Comparison of ENCODE assay signal across 8 cellular contexts in the genomic region with DNA sequence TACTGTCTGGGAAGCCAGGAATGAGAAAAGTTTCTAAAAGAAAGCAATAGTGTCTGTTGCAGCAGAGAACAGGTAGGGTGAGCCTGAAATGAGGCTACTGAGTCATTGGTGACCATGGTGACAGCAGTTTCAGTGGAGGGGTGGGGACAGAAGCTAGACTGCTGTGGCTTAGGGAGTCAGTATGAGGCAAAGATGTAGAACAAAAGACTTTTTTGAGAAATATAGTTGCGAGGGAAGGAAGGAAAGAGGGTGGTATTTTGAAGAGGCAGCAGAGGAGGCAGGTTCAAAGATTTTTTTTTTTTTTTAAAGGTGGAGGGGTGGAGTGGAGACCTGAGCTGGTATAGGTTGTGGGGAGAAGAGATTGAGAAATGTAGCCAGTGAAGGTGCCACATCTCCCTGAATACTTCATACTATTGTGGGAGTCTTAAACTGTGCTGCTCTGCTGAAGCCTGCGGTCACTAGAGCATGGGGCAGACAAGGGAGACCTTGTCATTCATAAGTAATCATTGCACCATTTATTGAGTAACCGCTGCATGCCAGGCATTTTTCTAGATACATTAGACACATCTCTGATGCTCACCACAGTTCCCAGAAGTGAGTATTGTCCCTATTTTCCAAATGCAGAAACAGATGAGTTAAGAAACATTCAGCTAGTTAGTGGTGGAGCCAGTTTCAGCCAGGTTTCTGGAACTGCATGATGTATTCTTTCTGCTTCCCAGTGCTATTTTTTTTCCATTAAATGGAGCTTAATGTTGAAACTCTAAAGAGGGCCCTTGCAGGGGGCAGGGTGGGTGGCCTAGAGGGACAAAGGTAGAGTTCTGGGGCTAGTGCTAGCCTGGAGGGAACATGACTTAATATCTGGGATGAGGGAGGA. TPM values are rescaled to one million over a fixed set of nuclear protein-coding genes. Genes with fewer than 3 reads are reported as not detected.
DNase-seq lines count a peak whose midpoint lies in the region; ATAC-seq, FAIRE-seq and TF ChIP-seq lines count a peak whose summit lies in the region.

No MANE protein-coding gene starts in this region.

- peak overlapping the region in 2 of 5 donors; percentile 61 to 69 for H3K27ac ChIP-seq in adrenal gland
- H3K27ac ChIP-seq in lung (ENCODE audit: low read depth in 1 of 2, low read length in 1 of 2) = peak overlapping the region in 1 of 2 donors; percentile 81
- H3K27ac ChIP-seq in kidney (ENCODE audit: low read depth in 2 of 2, low read length in 2 of 2) = no peak overlapping the region

- no peak for TF ChIP-seq POLR2A in adrenal gland (IDR thresholded peaks at IDR 0.05)

- H3K4me1 ChIP-seq in adrenal gland (replicated peaks in 1 of 2) (peaks cover 4 to 36% of the 10 kb centered on the region in 2 donors), lung (ENCODE audit: control insufficient read depth in 2 of 2, insufficient read depth in 2 of 2, low read length in 2 of 2) (peaks cover 10 to 14% of the 10 kb centered on the region in 2 donors), kidney (ENCODE audit: control insufficient read depth in 1 of 2, insufficient read depth in 1 of 2, low read depth in 1 of 2, low read length in 2 of 2) (peaks cover 0 to 9% of the 10 kb centered on the region in 2 donors)

- H3K4me3 Mint-ChIP-seq in stimulated activated memory B cell treated with anti-CD40 and anti-IgM and Interleukin-4, amounts not matched to agents 10 μg/mL and 1 μg/mL and 100 μg/mL, for 72 hours = no peak overlapping the region

- peak overlapping the region; percentile 71 for H3K27ac Mint-ChIP-seq in stimulated activated memory B cell treated with anti-CD40 and anti-IgM and Interleukin-4, amounts not matched to agents 10 μg/mL and 1 μg/mL and 100 μg/mL, for 72 hours

- no peak overlapping the region for H3K4me3 ChIP-seq in adrenal gland
- H3K4me3 ChIP-seq in lung = no peak overlapping the region
- no peak overlapping the region for H3K4me3 ChIP-seq in kidney (ENCODE audit: low read length in 2 of 2)

- peaks cover 82% of the 10 kb centered on the region for H3K4me1 Mint-ChIP-seq in stimulated activated memory B cell treated with anti-CD40 and anti-IgM and Interleukin-4, amounts not matched to agents 10 μg/mL and 1 μg/mL and 100 μg/mL, for 72 hours

- H3K9me3 Mint-ChIP-seq in stimulated activated memory B cell treated with anti-CD40 and anti-IgM and Interleukin-4, amounts not matched to agents 10 μg/mL and 1 μg/mL and 100 μg/mL, for 72 hours = no peaks in the 10 kb centered on the region

- no peaks in the 10 kb centered on the region for H3K36me3 ChIP-seq in adrenal gland (replicated peaks in 1 of 2)
- H3K36me3 ChIP-seq in lung (ENCODE audit: control insufficient read depth in 2 of 2, insufficient read depth in 2 of 2, low read length in 2 of 2) = no peaks in the 10 kb centered on the region
- H3K36me3 ChIP-seq in kidney (ENCODE audit: control insufficient read depth in 1 of 2, insufficient read depth in 2 of 2, low read length in 2 of 2) = no peaks in the 10 kb centered on the region

- intact Hi-C loops in adrenal gland (cut with DNase I) (no loop called here), kidney (cut with DNase I) (no loop called here)

- H3K9me3 ChIP-seq in adrenal gland (replicated peaks in 1 of 3) (no peaks in the 10 kb centered on the region), lung (ENCODE audit: control insufficient read depth in 2 of 2, insufficient read depth in 1 of 2, low read length in 1 of 2) (no peaks in the 10 kb centered on the region), kidney (ENCODE audit: control insufficient read depth in 1 of 2, low read length in 2 of 2) (no peaks in the 10 kb centered on the region)

- H3K27me3 Mint-ChIP-seq in stimulated activated memory B cell treated with anti-CD40 and anti-IgM and Interleukin-4, amounts not matched to agents 10 μg/mL and 1 μg/mL and 100 μg/mL, for 72 hours = no peaks in the 10 kb centered on the region

- no peak overlapping the region for H3K9ac ChIP-seq in kidney (ENCODE audit: low read length in 2 of 2)

- no peaks in the 10 kb centered on the region for H3K27me3 ChIP-seq in adrenal gland
- no peaks in the 10 kb centered on the region for H3K27me3 ChIP-seq in lung (ENCODE audit: control insufficient read depth, insufficient read depth)

- no peak for TF ChIP-seq CTCF in adrenal gland (IDR thresholded peaks at IDR 0.05)
- TF ChIP-seq CTCF in lung (IDR thresholded peaks at IDR 0.05; ENCODE audit: control extremely low read depth, extremely low read depth) = no peak
- no peak for TF ChIP-seq CTCF in kidney (IDR thresholded peaks at IDR 0.05; ENCODE audit: borderline replicate concordance, extremely low read depth, insufficient read depth)

- FAIRE-seq in kidney (lab: Jason Lieb, UNC) = no peak

- ATAC-seq in GM18519 (IDR thresholded peaks at IDR 0.05; ENCODE audit: low FRiP score, unreplicated experiment) (peak; percentile 67), HG03064 (IDR thresholded peaks at IDR 0.05; ENCODE audit: low read depth, unreplicated experiment) (peak; percentile 65), lung (ENCODE audit: insufficient read depth, low FRiP score) (peak; percentile 82)
- ATAC-seq in stimulated activated memory B cell treated with anti-CD40 and anti-IgM and Interleukin-4, amounts not matched to agents 10 μg/mL and 1 μg/mL and 100 μg/mL, for 72 hours = peak; percentile 63

- DNase-seq in T follicular helper cell (ENCODE audit: low read depth) = peak; percentile 40
- peak in 6 of 7 donors; percentile 33 to 64 (median 48) for DNase-seq in adrenal gland
- DNase-seq in lung (ENCODE audit: low spot score) = peak; percentile 42
- no peak for DNase-seq in NCI-H748 treated with DMSO at 0.1 percent for 48 hours (lab: John Stamatoyannopoulos, UW)
- DNase-seq in kidney = no peak

- H3K36me3 Mint-ChIP-seq in stimulated activated memory B cell treated with anti-CD40 and anti-IgM and Interleukin-4, amounts not matched to agents 10 μg/mL and 1 μg/mL and 100 μg/mL, for 72 hours = no peaks in the 10 kb centered on the region

- WGBS in adrenal gland, 4 donors = 53 to 71% (median 58%) methylated on average over 3 of the region's 3 CpGs
- 25 to 62% methylated on average over 3 of the region's 3 CpGs for WGBS in lung, 2 donors

RNA-seq across cellular contexts. Expression of gene STIM1, which starts 49.9 kb away (rescaled TPM):
- total RNA-seq in adrenal gland (10 to 100 TPM; 22.2 to 44.1 (median 36.4) TPM), lung (10 to 100 TPM; 49.7 to 56.4 TPM), kidney (68.0 TPM)
- polyA plus RNA-seq in adrenal gland (10 to 100 TPM; 13.4 to 23.0 (median 17.2) TPM), lung (10 to 100 TPM; 12.1 to 32.6 TPM), kidney (ENCODE audit: insufficient read depth, low read depth, low replicate concordance) (15.7 TPM)

Comparison
In these comparisons a context has a peak if more than half of its experiments do, and no peak if none do; other contexts are left out.
1. DNase-seq: peak in T follicular helper cell (single experiment), adrenal gland (6 of 7) and lung (single experiment); none in NCI-H748 treated with DMSO at 0.1 percent for 48 hours (single experiment) and kidney (single experiment).
2. Peak in every context shown above with its lines, with median percentiles within 50 percentile points of each other: ATAC-seq.